In the genomic region with DNA sequence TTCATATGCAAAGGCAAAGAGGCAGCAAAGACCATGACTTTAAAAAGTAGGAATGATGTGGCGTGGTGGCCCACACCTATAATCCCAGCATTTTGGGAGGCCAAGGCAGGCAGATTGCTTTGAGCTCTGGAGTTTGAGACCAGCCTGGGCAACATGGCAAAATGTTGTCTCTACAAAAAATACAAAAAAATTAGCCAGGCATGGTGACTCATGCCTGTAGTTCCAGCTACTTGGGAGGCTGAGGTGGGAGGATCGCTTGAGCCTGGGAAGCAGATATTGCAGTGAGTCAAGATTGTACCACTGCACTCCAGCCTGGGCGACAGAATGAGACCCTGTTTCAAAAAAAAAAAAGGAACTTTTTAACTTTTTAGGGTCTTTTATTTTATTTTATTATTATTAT, we compare ENCODE assay signal across 6 cellular contexts. TPM values are rescaled to one million over a fixed set of nuclear protein-coding genes. Genes with fewer than 3 reads are reported as not detected.
"Had no signal": no experiment of that assay in that cellular context is flagged by ENCODE, and none has a peak within 500 bp of the region (broad histone marks: within the 10 kb centered on the region; RNA-seq: fewer than 3 reads in every experiment).

No MANE protein-coding gene starts in this region.

RNA-seq across cellular contexts. Expression of a gene that starts 11.2 kb away (rescaled TPM):
- total RNA-seq: activated CD4-positive, alpha-beta T cell treated with anti-CD3 and anti-CD28 coated beads, Interleukin-2, amount 10 ng/mL, durations not matched to agents 7 days and 5 days; Peyer's patch; SK-MEL-5; T-helper 17 cell had no signal

RNA-seq across cellular contexts. Expression of a gene that starts 26.4 kb away (rescaled TPM):
- total RNA-seq: activated CD4-positive, alpha-beta T cell treated with anti-CD3 and anti-CD28 coated beads, Interleukin-2, amount 10 ng/mL, durations not matched to agents 7 days and 5 days; activated naive CD4-positive, alpha-beta T cell treated with anti-CD3 and anti-CD28 coated beads for 36 hours; cardiac septum; Peyer's patch; T-helper 17 cell had no signal
